ENCODE assay signal across 9 cellular contexts in genomic region chr10:112135604-112136003, GRCh38.
"Had no signal": no experiment of that assay in that cellular context is flagged by ENCODE, and none has a peak within 500 bp of the region (broad histone marks: within the 10 kb centered on the region; RNA-seq: fewer than 3 reads in every experiment).

No MANE protein-coding gene starts in this region.

- H3K27ac ChIP-seq: HL-60 had no signal

- DNase-seq: H9, HCEC 1CT, HFFc6, KG1 had no signal

- FAIRE-seq: H1, H54 had no signal

- H3K4me3 Mint-ChIP-seq: GM23338, H9, HFFc6, IgD-negative memory B cell had no signal

- H3K4me2 ChIP-seq: GM23338 had no signal

- H3K27ac Mint-ChIP-seq: GM23338, H9, HFFc6 had no signal

- H2AFZ ChIP-seq: GM23338 had no signal

- H3K9me3 Mint-ChIP-seq: GM23338, H9, HFFc6, IgD-negative memory B cell had no signal

- H3K4me3 ChIP-seq: GM23338 had no signal

- ATAC-seq: GM23338 had no signal

- H3K27me3 Mint-ChIP-seq: IgD-negative memory B cell had no signal
